Comparison of ENCODE assay signal across 10 cellular contexts in genomic region chr7:23410446-23411183, GRCh38. TPM values are rescaled to one million over a fixed set of nuclear protein-coding genes. Genes with fewer than 3 reads are reported as not detected.
DNase-seq lines count a peak whose midpoint lies in the region; ATAC-seq, FAIRE-seq and TF ChIP-seq lines count a peak whose summit lies in the region.
"Had no signal": no experiment of that assay in that cellular context is flagged by ENCODE, and none has a peak within 500 bp of the region (broad histone marks: within the 10 kb centered on the region; RNA-seq: fewer than 3 reads in every experiment).

No MANE protein-coding gene starts in this region.

- ATAC-seq in GM18858 (IDR thresholded peaks at IDR 0.05; ENCODE audit: unreplicated experiment), result peak; percentile 93
- peak; percentile 91 for ATAC-seq in GM21529 (IDR thresholded peaks at IDR 0.05; ENCODE audit: unreplicated experiment)
- ATAC-seq in HG03280 (IDR thresholded peaks at IDR 0.05; ENCODE audit: unreplicated experiment), result peak; percentile 75

- H3K27me3 Mint-ChIP-seq in endodermal cell (ENCODE audit: insufficient read depth), result no peaks in the 10 kb centered on the region
- H3K27me3 Mint-ChIP-seq in CD14-positive monocyte (ENCODE audit: low read depth in 3 of 3), result peaks cover 0 to 11% (median 2%) of the 10 kb centered on the region in 3 donors
- H3K27me3 Mint-ChIP-seq in chondrocyte (ENCODE audit: low read depth), result no peaks in the 10 kb centered on the region

- H3K36me3 ChIP-seq in endodermal cell (ENCODE audit: control insufficient read depth, insufficient read depth, low read length) (peaks cover 86% of the 10 kb centered on the region), hepatocyte (replicated peaks; ENCODE audit: insufficient read depth, low read depth) (peaks cover 4% of the 10 kb centered on the region)

- no peak overlapping the region for H3K27ac Mint-ChIP-seq in endodermal cell
- no peak overlapping the region for H3K27ac Mint-ChIP-seq in CD14-positive monocyte
- H3K27ac Mint-ChIP-seq in chondrocyte (ENCODE audit: unreplicated experiment), result no peak overlapping the region

- H3K4me3 Mint-ChIP-seq in endodermal cell, result no peak overlapping the region
- no peak overlapping the region for H3K4me3 Mint-ChIP-seq in CD14-positive monocyte
- H3K4me3 Mint-ChIP-seq in chondrocyte (ENCODE audit: unreplicated experiment), result no peak overlapping the region

- H3K9me3 ChIP-seq in endodermal cell (ENCODE audit: control insufficient read depth, low read length) (peaks cover 41% of the 10 kb centered on the region), hepatocyte (ENCODE audit: low read depth) (no peaks in the 10 kb centered on the region)

- 94 to 97% methylated on average over 6 to 7 of the region's 7 CpGs for WGBS in endodermal cell (ENCODE audit: insufficient coverage in 1 of 2, insufficient read length in 1 of 2), 2 experiments
- 79% methylated on average over 7 of the region's 7 CpGs for WGBS in hepatocyte (ENCODE audit: low lambda C conversion rate, missing lambda C conversion rate)

- peaks cover 35% of the 10 kb centered on the region for H3K9me3 Mint-ChIP-seq in endodermal cell
- peaks cover 0 to 16% (median 6%) of the 10 kb centered on the region in 7 donors for H3K9me3 Mint-ChIP-seq in CD14-positive monocyte
- H3K9me3 Mint-ChIP-seq in chondrocyte (ENCODE audit: low read depth), result peaks cover 2% of the 10 kb centered on the region

- intact Hi-C loops in CD14-positive monocyte (cut with micrococcal nuclease), result no loop called here

- no peak overlapping the region for H2AFZ ChIP-seq in hepatocyte

- TF ChIP-seq CTCF in endodermal cell (conservative IDR thresholded peaks at IDR 0.05), result no peak
- TF ChIP-seq CTCF in D721Med (IDR thresholded peaks at IDR 0.05; ENCODE audit: insufficient read depth, missing control alignments), result no peak
- no peak for TF ChIP-seq CTCF in CD14-positive monocyte (IDR thresholded peaks at IDR 0.05)
- TF ChIP-seq CTCF in chondrocyte (IDR thresholded peaks at IDR 0.05), result no peak
- TF ChIP-seq CTCF in hepatocyte (IDR thresholded peaks at IDR 0.05; ENCODE audit: poor library complexity), result no peak

- no peaks in the 10 kb centered on the region for H3K4me1 ChIP-seq in endodermal cell (ENCODE audit: control insufficient read depth, insufficient read depth, low read length)
- H3K4me1 ChIP-seq in hepatocyte (ENCODE audit: insufficient read depth), result no peaks in the 10 kb centered on the region

- H3K9ac ChIP-seq in endodermal cell (ENCODE audit: extremely low read depth, low read length, poor library complexity, severe bottlenecking), result no peak overlapping the region

- H3K9me2 ChIP-seq in hepatocyte (replicated peaks; ENCODE audit: insufficient read depth), result no peaks in the 10 kb centered on the region

- H3K27ac ChIP-seq in endodermal cell (ENCODE audit: low read depth, low read length) (no peak overlapping the region), hepatocyte (no peak overlapping the region)

- H3K4me2 ChIP-seq in hepatocyte, result no peak overlapping the region

- H3K4me1 Mint-ChIP-seq in endodermal cell (no peaks in the 10 kb centered on the region), CD14-positive monocyte (peaks cover 8% of the 10 kb centered on the region), chondrocyte (ENCODE audit: low read depth) (peaks cover 4% of the 10 kb centered on the region)

- no peaks in the 10 kb centered on the region for H3K27me3 ChIP-seq in endodermal cell (ENCODE audit: control insufficient read depth, insufficient read depth, low read length, poor library complexity, severe bottlenecking)
- no peaks in the 10 kb centered on the region for H3K27me3 ChIP-seq in hepatocyte

- H3K79me2 ChIP-seq in hepatocyte, result peaks cover 57% of the 10 kb centered on the region

- peak overlapping the region; percentile 8 for H3K4me3 ChIP-seq in endodermal cell (ENCODE audit: low read length)
- H3K4me3 ChIP-seq in hepatocyte, result no peak overlapping the region

- H3K36me3 Mint-ChIP-seq in endodermal cell (ENCODE audit: low read depth) (peaks cover 87% of the 10 kb centered on the region), CD14-positive monocyte (no peaks in the 10 kb centered on the region), chondrocyte (ENCODE audit: low read depth) (peaks cover 30% of the 10 kb centered on the region)

- no peak for FAIRE-seq in D721Med (lab: Jason Lieb, UNC)
- FAIRE-seq: TTC549 had no signal

- H4K20me1 ChIP-seq in hepatocyte (ENCODE audit: insufficient read depth, poor library complexity, severe bottlenecking), result no peaks in the 10 kb centered on the region

- DNase-seq in endodermal cell (no peak), D721Med (ENCODE audit: insufficient read length, low spot score) (no peak), CD14-positive monocyte (ENCODE audit: low spot score) (no peak), chondrocyte (ENCODE audit: low spot score) (no peak), hepatocyte (ENCODE audit: low spot score) (no peak)
- DNase-seq: trophoblast cell had no signal

RNA-seq across cellular contexts. Expression of gene IGF2BP3, which starts 59.7 kb away (rescaled TPM):
- total RNA-seq in endodermal cell, result 100 to 1,000 TPM; 114 to 123 TPM
- 96.3 TPM for polyA plus RNA-seq in endodermal cell (2013, experiment 1 of 2)
- polyA plus RNA-seq in endodermal cell (2013, experiment 2 of 2), result 93.1 TPM
- 1 to 10 TPM; 3.2 to 5.3 TPM for polyA plus RNA-seq in CD14-positive monocyte
- total RNA-seq in chondrocyte, result 47.9 to 55.4 TPM (median 53.0 TPM) in 3 replicates
- 73.1 and 75.7 TPM in 2 replicates for total RNA-seq in hepatocyte
- 28.9 and 31.1 TPM in 2 replicates for polyA plus RNA-seq in hepatocyte
